9 cellular contexts compared by ENCODE assay signal in the genomic region with DNA sequence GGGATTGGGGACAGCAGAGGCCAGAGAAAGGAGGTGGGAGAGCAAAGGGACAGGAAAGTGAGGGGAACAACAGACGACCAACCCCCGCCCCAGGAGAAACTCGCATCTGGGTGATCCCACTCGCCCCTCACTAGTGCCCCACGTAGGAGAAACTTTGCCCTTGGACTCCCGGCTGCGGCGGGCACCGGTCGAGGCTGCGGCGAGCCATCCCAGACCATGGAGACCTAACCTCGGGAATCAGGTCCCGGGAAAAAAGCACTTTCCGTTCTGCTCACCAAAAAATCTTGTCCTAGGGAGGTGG. TPM values are rescaled to one million over a fixed set of nuclear protein-coding genes. Genes with fewer than 3 reads are reported as not detected.
DNase-seq lines count a peak whose midpoint lies in the region; ATAC-seq and TF ChIP-seq lines count a peak whose summit lies in the region.
"Had no signal": no experiment of that assay in that cellular context is flagged by ENCODE, and none has a peak within 500 bp of the region (broad histone marks: within the 10 kb centered on the region; RNA-seq: fewer than 3 reads in every experiment).

No MANE protein-coding gene starts in this region.

- ATAC-seq in lower lobe of right lung (no peak), HG02884 (IDR thresholded peaks at IDR 0.05; ENCODE audit: unreplicated experiment) (no peak)

- peaks cover 43% of the 10 kb centered on the region for H3K4me1 Mint-ChIP-seq in activated naive CD4-positive, alpha-beta T cell treated with anti-CD3 and anti-CD28 coated beads for 36 hours (ENCODE audit: low read depth)
- H3K4me1 Mint-ChIP-seq in activated naive CD8-positive, alpha-beta T cell treated with anti-CD3 and anti-CD28 coated beads for 36 hours, result peaks cover 26% of the 10 kb centered on the region

- intact Hi-C loops in activated naive CD4-positive, alpha-beta T cell treated with anti-CD3 and anti-CD28 coated beads for 36 hours (cut with micrococcal nuclease), result loop anchor here (1.0 to 10.0 kb wide), 7 partner anchors 93 to 1421 kb away; a partner anchor contains a TSS
- intact Hi-C loops in lower lobe of right lung (cut with DNase I), result no loop called here
- intact Hi-C loops in tibial artery (cut with DNase I; ENCODE audit: low total_unique reads), result no loop called here

- peaks cover 94% of the 10 kb centered on the region for H3K27me3 ChIP-seq in lower lobe of right lung (ENCODE audit: low read depth)
- H3K27me3 ChIP-seq in tibial artery, result peaks cover 3 to 86% of the 10 kb centered on the region in 2 donors

- peak overlapping the region; percentile 93 for H3K27ac Mint-ChIP-seq in activated naive CD4-positive, alpha-beta T cell treated with anti-CD3 and anti-CD28 coated beads for 36 hours
- peak overlapping the region; percentile 97 for H3K27ac Mint-ChIP-seq in activated naive CD8-positive, alpha-beta T cell treated with anti-CD3 and anti-CD28 coated beads for 36 hours

- TF ChIP-seq CTCF in lower lobe of right lung (IDR thresholded peaks at IDR 0.05) (no peak), tibial artery (IDR thresholded peaks at IDR 0.05) (no peak)

- no peaks in the 10 kb centered on the region for H3K9me3 Mint-ChIP-seq in activated naive CD4-positive, alpha-beta T cell treated with anti-CD3 and anti-CD28 coated beads for 36 hours
- no peaks in the 10 kb centered on the region for H3K9me3 Mint-ChIP-seq in activated naive CD8-positive, alpha-beta T cell treated with anti-CD3 and anti-CD28 coated beads for 36 hours

- H3K4me3 ChIP-seq in lower lobe of right lung, result peak overlapping the region; percentile 63
- peak overlapping the region; percentile 38 to 49 for H3K4me3 ChIP-seq in tibial artery

- CTCF ChIA-PET in activated naive CD4-positive, alpha-beta T cell treated with anti-CD3 and anti-CD28 coated beads for 36 hours (lab: Charles Lee), result interaction anchor here (0.7 to 5.7 kb wide), 10 partner anchors 10 to 174 kb away, joined by 3 to 49 read pairs (median 10); no protein-coding TSS in a partner anchor

- H3K27ac ChIP-seq in lower lobe of right lung (no peak overlapping the region), tibial artery (no peak overlapping the region)

- no peaks in the 10 kb centered on the region for H3K27me3 Mint-ChIP-seq in activated naive CD4-positive, alpha-beta T cell treated with anti-CD3 and anti-CD28 coated beads for 36 hours (ENCODE audit: low read depth)
- H3K27me3 Mint-ChIP-seq in activated naive CD8-positive, alpha-beta T cell treated with anti-CD3 and anti-CD28 coated beads for 36 hours, result peaks cover 6% of the 10 kb centered on the region

- DNase-seq in activated naive CD4-positive, alpha-beta T cell treated with anti-CD3 and anti-CD28 coated beads for 36 hours, result no peak
- no peak for DNase-seq in activated naive CD4-positive, alpha-beta T cell (lab: John Stamatoyannopoulos, UW)
- no peak for DNase-seq in activated naive CD8-positive, alpha-beta T cell treated with anti-CD3 and anti-CD28 coated beads for 36 hours
- DNase-seq in lower lobe of right lung (peak; percentile 46), tibial artery (no peak), GF-D8 (lab: John Stamatoyannopoulos, UW) (no peak), A172 (ENCODE audit: low spot score) (no peak)
- DNase-seq: C1 segment of cervical spinal cord had no signal

- H3K9me3 ChIP-seq in lower lobe of right lung (no peaks in the 10 kb centered on the region), tibial artery (no peaks in the 10 kb centered on the region)

- no peaks in the 10 kb centered on the region for H3K36me3 ChIP-seq in lower lobe of right lung
- no peaks in the 10 kb centered on the region for H3K36me3 ChIP-seq in tibial artery

- H3K4me1 ChIP-seq in lower lobe of right lung (peaks cover 68% of the 10 kb centered on the region), tibial artery (peaks cover 5 to 69% (median 66%) of the 10 kb centered on the region in 4 donors)

- H3K4me3 Mint-ChIP-seq in activated naive CD4-positive, alpha-beta T cell treated with anti-CD3 and anti-CD28 coated beads for 36 hours, result peak overlapping the region; percentile 90
- peak overlapping the region; percentile 94 for H3K4me3 Mint-ChIP-seq in activated naive CD8-positive, alpha-beta T cell treated with anti-CD3 and anti-CD28 coated beads for 36 hours

- H3K36me3 Mint-ChIP-seq in activated naive CD4-positive, alpha-beta T cell treated with anti-CD3 and anti-CD28 coated beads for 36 hours (ENCODE audit: low read depth), result peaks cover 46% of the 10 kb centered on the region
- H3K36me3 Mint-ChIP-seq in activated naive CD8-positive, alpha-beta T cell treated with anti-CD3 and anti-CD28 coated beads for 36 hours, result peaks cover 54% of the 10 kb centered on the region

RNA-seq across cellular contexts. Expression of a gene that starts 2.6 kb away (rescaled TPM):
- 10 to 100 TPM; 42.8 to 44.2 TPM for total RNA-seq in activated naive CD4-positive, alpha-beta T cell treated with anti-CD3 and anti-CD28 coated beads for 36 hours
- total RNA-seq in activated naive CD8-positive, alpha-beta T cell treated with anti-CD3 and anti-CD28 coated beads for 36 hours, result 10 to 100 TPM; 79.7 to 85.0 TPM
- total RNA-seq in lower lobe of right lung, result 3.3 TPM
- 0.38 and 0.60 TPM in 2 replicates for total RNA-seq in A172 (2014; rRNA removed; shearing (Covaris generic))

Comparison
In these comparisons a context has a peak if more than half of its experiments do, and no peak if none do; other contexts are left out.
1. RNA of a gene that starts 2.6 kb away (total RNA-seq): 79.7 to 85.0 TPM in activated naive CD8-positive, alpha-beta T cell treated with anti-CD3 and anti-CD28 coated beads for 36 hours and 42.8 to 44.2 TPM in activated naive CD4-positive, alpha-beta T cell treated with anti-CD3 and anti-CD28 coated beads for 36 hours; 3.3 TPM in lower lobe of right lung (single experiment) and 0.38 to 0.60 TPM in A172; every median in the first group is over 10 times any median in the second.